ENCODE assay signal across 8 cellular contexts in genomic region chr14:77024171-77024627, GRCh38. TPM values are rescaled to one million over a fixed set of nuclear protein-coding genes. Genes with fewer than 3 reads are reported as not detected.
DNase-seq lines count a peak whose midpoint lies in the region; ATAC-seq and TF ChIP-seq lines count a peak whose summit lies in the region.

No MANE protein-coding gene starts in this region.

- H3K4me3 Mint-ChIP-seq in CD14-positive monocyte (peak overlapping the region; percentile 9 to 58), osteocyte (ENCODE audit: unreplicated experiment) (peak overlapping the region; percentile 80)
- peak overlapping the region; percentile 71 for H3K4me3 Mint-ChIP-seq in activated T-cell treated with anti-CD3 and anti-CD28 coated beads, Interleukin-2, amount 50 U/mL, for 24 hours

- TF ChIP-seq CTCF in CD14-positive monocyte (IDR thresholded peaks at IDR 0.05) = no peak
- no peak for TF ChIP-seq CTCF in fibroblast of mammary gland (conservative IDR thresholded peaks at IDR 0.05; ENCODE audit: control insufficient read depth, insufficient read depth, low read depth, low read length)
- no peak for TF ChIP-seq CTCF in osteocyte (IDR thresholded peaks at IDR 0.05)
- TF ChIP-seq CTCF in omental fat pad (IDR thresholded peaks at IDR 0.05) = no peak

- peaks cover 33% of the 10 kb centered on the region for H3K4me1 Mint-ChIP-seq in CD14-positive monocyte
- H3K4me1 Mint-ChIP-seq in activated T-cell treated with anti-CD3 and anti-CD28 coated beads, Interleukin-2, amount 50 U/mL, for 24 hours (ENCODE audit: low read depth) = peaks cover 51% of the 10 kb centered on the region
- peaks cover 33% of the 10 kb centered on the region for H3K4me1 Mint-ChIP-seq in osteocyte (ENCODE audit: unreplicated experiment)

- peak overlapping the region; percentile 26 for H3K4me3 ChIP-seq in fibroblast of mammary gland (ENCODE audit: control insufficient read depth, low read depth, low read length)

- H3K27ac Mint-ChIP-seq in CD14-positive monocyte (no peak overlapping the region), osteocyte (ENCODE audit: unreplicated experiment) (peak overlapping the region; percentile 88)
- H3K27ac Mint-ChIP-seq in activated T-cell treated with anti-CD3 and anti-CD28 coated beads, Interleukin-2, amount 50 U/mL, for 24 hours = peak overlapping the region; percentile 89

- no peaks in the 10 kb centered on the region for H3K27me3 Mint-ChIP-seq in CD14-positive monocyte (ENCODE audit: low read depth in 3 of 3)
- no peaks in the 10 kb centered on the region for H3K27me3 Mint-ChIP-seq in activated T-cell treated with anti-CD3 and anti-CD28 coated beads, Interleukin-2, amount 50 U/mL, for 24 hours
- H3K27me3 Mint-ChIP-seq in osteocyte (ENCODE audit: unreplicated experiment) = no peaks in the 10 kb centered on the region

- peaks cover 20 to 32% of the 10 kb centered on the region in 2 donors for H3K36me3 Mint-ChIP-seq in CD14-positive monocyte
- H3K36me3 Mint-ChIP-seq in activated T-cell treated with anti-CD3 and anti-CD28 coated beads, Interleukin-2, amount 50 U/mL, for 24 hours (ENCODE audit: low read depth) = peaks cover 40% of the 10 kb centered on the region
- H3K36me3 Mint-ChIP-seq in osteocyte (ENCODE audit: unreplicated experiment) = peaks cover 31% of the 10 kb centered on the region

- DNase-seq in CD14-positive monocyte (ENCODE audit: low spot score) = no peak
- peak; percentile 79 for DNase-seq in NCI-H2107 (lab: John Stamatoyannopoulos, UW)
- peak; percentile 77 for DNase-seq in activated T-cell treated with anti-CD3 and anti-CD28 coated beads, Interleukin-2, amount 50 U/mL, for 24 hours
- no peak for DNase-seq in fibroblast of mammary gland (ENCODE audit: low read depth)
- DNase-seq in osteocyte (ENCODE audit: extremely low spot score, unreplicated experiment) = no peak
- no peak for DNase-seq in omental fat pad (ENCODE audit: low spot score)
- no peak for DNase-seq in globus pallidus (ENCODE audit: low spot score)

- intact Hi-C loops in CD14-positive monocyte (cut with micrococcal nuclease) = loop anchor here in 1 of 2 donors (5.0 kb wide), 1 partner anchor 33 kb away; no protein-coding TSS in a partner anchor

- ATAC-seq in omental fat pad (ENCODE audit: low FRiP score) = no peak
- ATAC-seq in GM21825 (IDR thresholded peaks at IDR 0.05; ENCODE audit: unreplicated experiment) = no peak

- H3K9me3 Mint-ChIP-seq in CD14-positive monocyte (no peaks in the 10 kb centered on the region), osteocyte (ENCODE audit: unreplicated experiment) (no peaks in the 10 kb centered on the region)
- no peaks in the 10 kb centered on the region for H3K9me3 Mint-ChIP-seq in activated T-cell treated with anti-CD3 and anti-CD28 coated beads, Interleukin-2, amount 50 U/mL, for 24 hours

RNA-seq across cellular contexts. Expression of gene IRF2BPL, which starts 4.3 kb away (rescaled TPM):
- 1 to 10 TPM; 1.4 to 1.9 TPM for polyA plus RNA-seq in CD14-positive monocyte
- total RNA-seq in osteocyte (107 and 120 TPM in 2 replicates), omental fat pad (10 to 100 TPM; 31.1 to 70.0 (median 34.4) TPM)

Comparison
In these comparisons a context has a peak if more than half of its experiments do, and no peak if none do; other contexts are left out.
1. DNase-seq: peak in NCI-H2107 (single experiment) and activated T-cell treated with anti-CD3 and anti-CD28 coated beads, Interleukin-2, amount 50 U/mL, for 24 hours (single experiment); none in CD14-positive monocyte (single experiment), fibroblast of mammary gland (single experiment), osteocyte (single experiment), omental fat pad (single experiment) and globus pallidus (single experiment).
2. H3K27ac Mint-ChIP-seq: peak in activated T-cell treated with anti-CD3 and anti-CD28 coated beads, Interleukin-2, amount 50 U/mL, for 24 hours (single experiment) and osteocyte (single experiment); none in CD14-positive monocyte (0 of 7).
3. Peak in every context shown above with its lines, with median percentiles within 50 percentile points of each other: H3K4me3 Mint-ChIP-seq.